31 cellular contexts compared by ENCODE assay signal in genomic region chr4:62804075-62804474, GRCh38.
DNase-seq lines count a peak whose midpoint lies in the region; ATAC-seq and TF ChIP-seq lines count a peak whose summit lies in the region.
"Had no signal": no experiment of that assay in that cellular context is flagged by ENCODE, and none has a peak within 500 bp of the region (broad histone marks: within the 10 kb centered on the region; RNA-seq: fewer than 3 reads in every experiment).

No MANE protein-coding gene starts in this region.

- DNase-seq in LNCaP clone FGC (ENCODE audit: low read depth) (peak; percentile 64), PC-3 (no peak), left colon (no peak), caudate nucleus (lab: John Stamatoyannopoulos, UW) (no peak), Ammon's horn (ENCODE audit: low spot score) (no peak)
- DNase-seq in activated CD4-positive, alpha-beta T cell treated with anti-CD3 and anti-CD28 coated beads for 48 hours, result no peak
- DNase-seq: 8988T; ACHN; AML-193; BE2C; C1 segment of cervical spinal cord; Calu3; CD4-positive, alpha-beta memory T cell; CD4-positive, alpha-beta T cell; CD4-positive, CD25-positive, alpha-beta regulatory T cell; CD8-positive, alpha-beta memory T cell; CD8-positive, alpha-beta T cell; COR-L47; DMS 273 treated with DMSO at 0.1 percent for 48 hours; DMS153; DMS53; DMS79; DMS79 treated with DMSO at 0.1 percent for 48 hours; DND-41; EL had no signal

- H3K27me3 ChIP-seq in PC-3 (ENCODE audit: low read length), result no peaks in the 10 kb centered on the region
- H3K27me3 ChIP-seq: BE2C; BLaER1; BLaER1 treated with 17β-estradiol and CSF1 and Interleukin-3, amounts not matched to agents 10 nM and 100 nM had no signal

- TF ChIP-seq CTCF in LNCaP clone FGC (IDR thresholded peaks at IDR 0.05; ENCODE audit: control insufficient read depth, extremely low read depth, insufficient read depth), result no peak
- TF ChIP-seq CTCF in PC-3 (conservative IDR thresholded peaks at IDR 0.05; ENCODE audit: low read depth, low read length), result no peak

- H3K4me1 ChIP-seq in PC-3 (ENCODE audit: insufficient read depth, low read length), result no peaks in the 10 kb centered on the region
- H3K4me1 ChIP-seq: A549; BE2C; BLaER1; BLaER1 treated with 17β-estradiol and CSF1 and Interleukin-3, amounts not matched to agents 10 nM and 100 nM; Caco-2 had no signal

- CTCF ChIA-PET in PC-3 (lab: Charles Lee), result no interaction called here

- no peaks in the 10 kb centered on the region for H4K20me1 ChIP-seq in PC-3 (ENCODE audit: low read length)
- H4K20me1 ChIP-seq: BLaER1; BLaER1 treated with 17β-estradiol and CSF1 and Interleukin-3, amounts not matched to agents 10 nM and 100 nM had no signal

- intact Hi-C loops in PC-3 (cut with micrococcal nuclease) (no loop called here), left colon (cut with DNase I, micrococcal nuclease) (no loop called here)

- 0 out of 2 replicates have a peak, but pooled peaks cover 3% of the 10 kb centered on the region for H3K9me2 ChIP-seq in PC-3 (replicated peaks; ENCODE audit: low read length)

- H3K79me2 ChIP-seq in PC-3 (ENCODE audit: low read length), result no peaks in the 10 kb centered on the region

- ATAC-seq in PC-3, result peak; percentile 68
- ATAC-seq in left colon, result peak; percentile 59
- ATAC-seq: A549; CD8-positive, alpha-beta T cell had no signal

- H3K36me3 ChIP-seq in PC-3 (ENCODE audit: low read depth, low read length), result no peaks in the 10 kb centered on the region
- H3K36me3 ChIP-seq: BE2C; BLaER1; BLaER1 treated with 17β-estradiol and CSF1 and Interleukin-3, amounts not matched to agents 10 nM and 100 nM had no signal

- H3K27ac ChIP-seq in PC-3 (ENCODE audit: low read length) (no peak overlapping the region), caudate nucleus (ENCODE audit: low read depth, low read length) (no peak overlapping the region)
- H3K27ac ChIP-seq: 22Rv1; A549; BLaER1; BLaER1 treated with 17β-estradiol and CSF1 and Interleukin-3, amounts not matched to agents 10 nM and 100 nM; C4-2B had no signal

- no peak overlapping the region for H3K9ac ChIP-seq in PC-3 (ENCODE audit: low read length)
- H3K9ac ChIP-seq: BLaER1; BLaER1 treated with 17β-estradiol and CSF1 and Interleukin-3, amounts not matched to agents 10 nM and 100 nM had no signal

- no peak overlapping the region for H2AFZ ChIP-seq in PC-3 (ENCODE audit: low read length)

- no TSS peak for BruUV-seq in PC-3 (replicated peaks; lab: Mats Ljungman, UMichigan)

- no peaks in the 10 kb centered on the region for H3K9me3 ChIP-seq in PC-3 (ENCODE audit: low read length)
- H3K9me3 ChIP-seq: A549; BE2C; BLaER1; BLaER1 treated with 17β-estradiol and CSF1 and Interleukin-3, amounts not matched to agents 10 nM and 100 nM; Caco-2 had no signal

- no peak overlapping the region for H3K4me3 ChIP-seq in LNCaP clone FGC (ENCODE audit: low read depth, low read length)
- no peak overlapping the region for H3K4me3 ChIP-seq in PC-3 (ENCODE audit: low read length)
- H3K4me3 ChIP-seq: A549; BLaER1; BLaER1 treated with 17β-estradiol and CSF1 and Interleukin-3, amounts not matched to agents 10 nM and 100 nM had no signal

- POLR2A ChIA-PET in PC-3 (lab: Charles Lee; ENCODE audit: unreplicated experiment), result interaction anchor here (0.7 kb wide), 1 partner anchor 196 kb away, joined by 3 read pairs; no protein-coding TSS in a partner anchor

- H3K4me2 ChIP-seq in PC-3 (ENCODE audit: low read length), result no peak overlapping the region
- H3K4me2 ChIP-seq: A549; BLaER1; BLaER1 treated with 17β-estradiol and CSF1 and Interleukin-3, amounts not matched to agents 10 nM and 100 nM had no signal

- no peaks in the 10 kb centered on the region for H3F3A ChIP-seq in PC-3 (ENCODE audit: low read length, unreplicated experiment)
